27 cellular contexts compared by ENCODE assay signal in the genomic region with DNA sequence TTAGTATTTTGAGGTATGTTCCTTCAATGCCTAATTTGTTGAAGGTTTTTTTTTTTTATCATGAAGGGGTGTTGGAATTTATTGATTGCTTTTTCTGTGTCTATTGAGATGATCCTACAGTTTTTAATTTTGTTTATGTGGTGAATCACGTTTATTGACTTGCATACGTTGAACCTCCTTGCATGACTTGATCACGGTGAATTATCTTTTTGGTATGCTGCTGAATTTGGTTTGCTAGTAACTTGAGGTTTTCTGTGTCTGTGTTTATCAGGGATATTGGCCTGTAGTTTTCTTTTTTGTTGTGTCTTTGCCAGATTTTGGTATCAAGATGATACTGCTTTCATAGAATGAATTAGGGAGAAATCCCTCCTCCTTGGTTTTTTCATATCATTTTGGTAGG. TPM values are rescaled to one million over a fixed set of nuclear protein-coding genes. Genes with fewer than 3 reads are reported as not detected.
DNase-seq lines count a peak whose midpoint lies in the region; ATAC-seq and TF ChIP-seq lines count a peak whose summit lies in the region.
"Had no signal": no experiment of that assay in that cellular context is flagged by ENCODE, and none has a peak within 500 bp of the region (broad histone marks: within the 10 kb centered on the region; RNA-seq: fewer than 3 reads in every experiment).

No MANE protein-coding gene starts in this region.

- H4K20me1 ChIP-seq in KMS-11 (ENCODE audit: insufficient read depth), result no peaks in the 10 kb centered on the region
- H4K20me1 ChIP-seq in mammary epithelial cell (ENCODE audit: insufficient read depth, low read length), result no peaks in the 10 kb centered on the region
- no peaks in the 10 kb centered on the region; the same call in 1 of the 2 replicates for H4K20me1 ChIP-seq in PC-9 (ENCODE audit: insufficient read depth)
- H4K20me1 ChIP-seq: BLaER1 treated with 17β-estradiol and CSF1 and Interleukin-3, amounts not matched to agents 10 nM and 100 nM had no signal

- no peaks in the 10 kb centered on the region for H3K79me2 ChIP-seq in KMS-11 (ENCODE audit: insufficient read depth, low read depth)
- H3K79me2 ChIP-seq in mammary epithelial cell (ENCODE audit: insufficient read depth, low read length), result peaks cover 77% of the 10 kb centered on the region
- H3K79me2 ChIP-seq in PC-9 (ENCODE audit: low read depth), result peaks cover 53% of the 10 kb centered on the region

- H3K27ac ChIP-seq in KMS-11 (no peak overlapping the region), mammary epithelial cell (ENCODE audit: insufficient read depth, low read depth, low read length) (no peak overlapping the region), PC-9 (no peak overlapping the region)
- H3K27ac ChIP-seq: BLaER1 treated with 17β-estradiol and CSF1 and Interleukin-3, amounts not matched to agents 10 nM and 100 nM; gastroesophageal sphincter; psoas muscle; sigmoid colon; SK-N-MC had no signal

- H3K36me3 ChIP-seq in KMS-11 (ENCODE audit: insufficient read depth) (no peaks in the 10 kb centered on the region), mammary epithelial cell (ENCODE audit: insufficient read depth, low read length) (peaks cover 16% of the 10 kb centered on the region), PC-9 (ENCODE audit: low read depth) (peaks cover 70% of the 10 kb centered on the region)

- H3K9me3 ChIP-seq in mammary epithelial cell (replicated peaks; ENCODE audit: insufficient read depth, low read length), result no peaks in the 10 kb centered on the region
- H3K9me3 ChIP-seq in PC-9 (ENCODE audit: insufficient read depth, low read depth), result peaks cover 14% of the 10 kb centered on the region; the same call in 1 of the 2 replicates
- H3K9me3 ChIP-seq: mucosa of descending colon, sigmoid colon had no signal

- H3F3A ChIP-seq in PC-9 (ENCODE audit: insufficient read depth, low read depth), result peaks cover 2% of the 10 kb centered on the region; the same call in 1 of the 2 replicates

- no peaks in the 10 kb centered on the region for H3K27me3 ChIP-seq in KMS-11 (ENCODE audit: insufficient read depth, low read depth)
- no peaks in the 10 kb centered on the region for H3K27me3 ChIP-seq in mammary epithelial cell (ENCODE audit: insufficient read depth, low read length)
- no peaks in the 10 kb centered on the region for H3K27me3 ChIP-seq in PC-9 (ENCODE audit: insufficient read depth, low read depth)
- H3K27me3 ChIP-seq: BLaER1 treated with 17β-estradiol and CSF1 and Interleukin-3, amounts not matched to agents 10 nM and 100 nM; gastroesophageal sphincter; sigmoid colon had no signal

- intact Hi-C loops in mammary epithelial cell (cut with micrococcal nuclease) (no loop called here), PC-9 (cut with micrococcal nuclease; ENCODE audit: unreplicated experiment) (no loop called here)

- TF ChIP-seq CTCF in KMS-11 (conservative IDR thresholded peaks at IDR 0.05; ENCODE audit: low read depth, low read length), result no peak
- TF ChIP-seq CTCF in mammary epithelial cell (conservative IDR thresholded peaks at IDR 0.05 in 1 of 2, IDR thresholded peaks at IDR 0.05 in 1 of 2; ENCODE audit: extremely low read depth in 1 of 2, insufficient read depth in 1 of 2, low read depth in 1 of 2, low read length in 2 of 2), result no peak
- no peak for TF ChIP-seq CTCF in PC-9 (conservative IDR thresholded peaks at IDR 0.05)

- H3K9ac ChIP-seq in KMS-11 (no peak overlapping the region), mammary epithelial cell (ENCODE audit: insufficient read depth, low read length) (no peak overlapping the region)
- H3K9ac ChIP-seq: BLaER1 treated with 17β-estradiol and CSF1 and Interleukin-3, amounts not matched to agents 10 nM and 100 nM had no signal

- POLR2A ChIA-PET in PC-9 (lab: Charles Lee; ENCODE audit: unreplicated experiment), result interaction anchor here (0.7 kb wide), 1 partner anchor 97 kb away, joined by 3 read pairs; no protein-coding TSS in a partner anchor
- POLR2A ChIA-PET in HEK293T (lab: Yijun Ruan, JAX), result no interaction called here

- H3K4me1 ChIP-seq in KMS-11 (ENCODE audit: low read depth, poor library complexity, severe bottlenecking) (peaks cover 26% of the 10 kb centered on the region), mammary epithelial cell (ENCODE audit: insufficient read depth, low read length) (no peaks in the 10 kb centered on the region), PC-9 (replicated peaks; ENCODE audit: insufficient read depth) (no peaks in the 10 kb centered on the region)
- H3K4me1 ChIP-seq: BLaER1 treated with 17β-estradiol and CSF1 and Interleukin-3, amounts not matched to agents 10 nM and 100 nM; gastroesophageal sphincter; psoas muscle; sigmoid colon had no signal

- no TSS peak for BruUV-seq in mammary epithelial cell (replicated peaks; lab: Mats Ljungman, UMichigan)
- no TSS peak for BruUV-seq in PC-9 (replicated peaks; lab: Mats Ljungman, UMichigan)

- H3K4me2 ChIP-seq in KMS-11 (peak overlapping the region; percentile 31; the same call in 1 of the 2 replicates), mammary epithelial cell (ENCODE audit: insufficient read depth, low read depth, low read length) (no peak overlapping the region), PC-9 (no peak overlapping the region)
- H3K4me2 ChIP-seq: BLaER1 treated with 17β-estradiol and CSF1 and Interleukin-3, amounts not matched to agents 10 nM and 100 nM had no signal

- H3K4me3 ChIP-seq in KMS-11 (IDR thresholded peaks at IDR 0.05; ENCODE audit: insufficient read depth, low read depth, low read length) (no peak overlapping the region), mammary epithelial cell (replicated peaks in 1 of 3; ENCODE audit: insufficient read depth in 1 of 3, low read depth in 2 of 3, low read length in 3 of 3) (no peak overlapping the region), PC-9 (no peak overlapping the region)
- H3K4me3 ChIP-seq: BLaER1 treated with 17β-estradiol and CSF1 and Interleukin-3, amounts not matched to agents 10 nM and 100 nM; gastroesophageal sphincter; K562; lung; mucosa of descending colon; psoas muscle; sigmoid colon; SK-N-MC had no signal

- in situ Hi-C loops in mammary epithelial cell (cut with MboI; ENCODE audit: low sequenced_read_pairs in 2 of 2), result loop anchor here in 1 of 2 donors (25.0 kb wide), 1 partner anchor 177 kb away; no protein-coding TSS in a partner anchor

- DNase-seq in ELR (ENCODE audit: low read depth) (peak; percentile 82), mammary epithelial cell (peak; percentile 6), iris pigment epithelial cell (ENCODE audit: low read depth) (peak; percentile 84), PC-9 (no peak), HEK293T (ENCODE audit: extremely low spot score) (no peak)
- DNase-seq: activated CD4-positive, alpha-beta memory T cell treated with anti-CD3 and anti-CD28 coated beads for 36 hours; GF-D8; mucosa of descending colon; natural killer cell; NCI-H1092 treated with DMSO at 0.1 percent for 48 hours; NCI-H187 treated with DMSO at 0.1 percent for 48 hours; NCI-H2171; NCI-H510A; occipital lobe; psoas muscle; sigmoid colon; stimulated activated CD4-positive, alpha-beta T cell treated with anti-CD3 and anti-CD28 coated beads, Interleukin-4, amount 100 ng/mL, for 4 hours; T-helper 1 cell had no signal

- dilution Hi-C loops in mammary epithelial cell (cut with HindIII; ENCODE audit: low sequenced_read_pairs), result no loop called here

- CTCF ChIA-PET in mammary epithelial cell (lab: Charles Lee; ENCODE audit: low non-redundant PET), result no interaction called here
- CTCF ChIA-PET in PC-9 (lab: Charles Lee), result no interaction called here
- CTCF ChIA-PET in HEK293T (lab: Yijun Ruan, JAX), result no interaction called here

- H3K9me2 ChIP-seq in PC-9 (ENCODE audit: insufficient read depth), result no peaks in the 10 kb centered on the region

- ATAC-seq in GM21786 (IDR thresholded peaks at IDR 0.05; ENCODE audit: unreplicated experiment), result no peak
- ATAC-seq: activated naive CD4-positive, alpha-beta T cell treated with anti-CD3 and anti-CD28 coated beads, Interleukin-2, amount 50 U/mL, for 72 hours; esophagus mucosa; gastroesophageal sphincter; K562; mucosa of descending colon; natural killer cell; psoas muscle had no signal

- H2AFZ ChIP-seq in KMS-11 (ENCODE audit: low read depth) (no peak overlapping the region; the same call in 1 of the 2 replicates), mammary epithelial cell (ENCODE audit: low read depth, low read length) (no peak overlapping the region), PC-9 (no peak overlapping the region)

- WGBS in mammary epithelial cell (ENCODE audit: low coverage, missing lambda C conversion rate), result 87% methylated on average over 3 of the region's 3 CpGs

TF ChIP-seq in HEK293T, 16 proteins besides CTCF, POLR2A, EP300 and RAD21:
- no peak for TF ChIP-seq BHLHE40 (IDR thresholded peaks at IDR 0.05; ENCODE audit: borderline replicate concordance)
- no peak for TF ChIP-seq SUZ12 (IDR thresholded peaks at IDR 0.05)
- TF ChIP-seq L3MBTL2 (conservative IDR thresholded peaks at IDR 0.05), result no peak
- TF ChIP-seq LEF1 (IDR thresholded peaks at IDR 0.05; ENCODE audit: borderline replicate concordance), result no peak
- TF ChIP-seq HDGF (IDR thresholded peaks at IDR 0.05; ENCODE audit: borderline replicate concordance), result no peak
- no peak for TF ChIP-seq ELF4 (IDR thresholded peaks at IDR 0.05)
- TF ChIP-seq NFRKB (IDR thresholded peaks at IDR 0.05), result no peak
- TF ChIP-seq ARNT (IDR thresholded peaks at IDR 0.05), result no peak
- no peak for TF ChIP-seq FOXK2 (IDR thresholded peaks at IDR 0.05)
- no peak for TF ChIP-seq CTBP1 (IDR thresholded peaks at IDR 0.05; ENCODE audit: borderline replicate concordance)
- no peak for TF ChIP-seq TARDBP (IDR thresholded peaks at IDR 0.05)
- no peak for TF ChIP-seq SP1 (IDR thresholded peaks at IDR 0.05)
- TF ChIP-seq, protein P1, sequence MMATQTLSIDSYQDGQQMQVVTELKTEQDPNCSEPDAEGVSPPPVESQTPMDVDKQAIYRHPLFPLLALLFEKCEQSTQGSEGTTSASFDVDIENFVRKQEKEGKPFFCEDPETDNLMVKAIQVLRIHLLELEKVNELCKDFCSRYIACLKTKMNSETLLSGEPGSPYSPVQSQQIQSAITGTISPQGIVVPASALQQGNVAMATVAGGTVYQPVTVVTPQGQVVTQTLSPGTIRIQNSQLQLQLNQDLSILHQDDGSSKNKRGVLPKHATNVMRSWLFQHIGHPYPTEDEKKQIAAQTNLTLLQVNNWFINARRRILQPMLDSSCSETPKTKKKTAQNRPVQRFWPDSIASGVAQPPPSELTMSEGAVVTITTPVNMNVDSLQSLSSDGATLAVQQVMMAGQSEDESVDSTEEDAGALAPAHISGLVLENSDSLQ (IDR thresholded peaks at IDR 0.05), result no peak
- no peak for TF ChIP-seq FOXA1 (IDR thresholded peaks at IDR 0.05)
- no peak for TF ChIP-seq FOXM1 (IDR thresholded peaks at IDR 0.05; ENCODE audit: borderline replicate concordance)
- TF ChIP-seq ZNF384 (IDR thresholded peaks at IDR 0.05), result no peak
TF ChIP-seq in HEK293T: peak in this region for 0.

RNA-seq across cellular contexts. Expression of a gene that starts 23.9 kb away (rescaled TPM):
- total RNA-seq in mammary epithelial cell (100 to 1,000 TPM in 1 of 2 donors, 10 to 100 TPM in 1; 89.8 to 257 TPM), PC-9 (2021) (107 and 134 TPM in 2 replicates)
- 37.2 TPM for polyA plus RNA-seq in mammary epithelial cell
- 51.4 TPM for polyA minus RNA-seq in mammary epithelial cell

Comparison
In these comparisons a context has a peak if more than half of its experiments do, and no peak if none do; other contexts are left out.
1. DNase-seq: peak in ELR (single experiment), mammary epithelial cell (single experiment) and iris pigment epithelial cell (single experiment); none in PC-9 (0 of 2) and HEK293T (single experiment).